In genomic region chr1:207801819-207802218, GRCh38 we compare ENCODE assay signal across 27 cellular contexts. TPM values are rescaled to one million over a fixed set of nuclear protein-coding genes. Genes with fewer than 3 reads are reported as not detected.
DNase-seq lines count a peak whose midpoint lies in the region; ATAC-seq and TF ChIP-seq lines count a peak whose summit lies in the region.
"Had no signal": no experiment of that assay in that cellular context is flagged by ENCODE, and none has a peak within 500 bp of the region (broad histone marks: within the 10 kb centered on the region; RNA-seq: fewer than 3 reads in every experiment).

No MANE protein-coding gene starts in this region.

- H3K27ac ChIP-seq in CD4-positive, alpha-beta memory T cell (ENCODE audit: low read depth, low read length): no peak overlapping the region
- H3K27ac ChIP-seq in neutrophil (peak overlapping the region; percentile 38), MM.1S (ENCODE audit: low read length) (no peak overlapping the region)
- H3K27ac ChIP-seq: neural progenitor cell, PC-9, right atrium auricular region, vagina had no signal

- H3K4me1 ChIP-seq in CD4-positive, alpha-beta memory T cell (ENCODE audit: insufficient read depth, low read length): peaks cover 36% of the 10 kb centered on the region
- H3K4me1 ChIP-seq in neutrophil (ENCODE audit: control insufficient read depth in 1 of 2, insufficient read depth in 1 of 2, low read depth in 1 of 2, low read length in 1 of 2) (peaks cover 10 to 13% of the 10 kb centered on the region in 2 experiments), MM.1S (ENCODE audit: low read length) (peaks cover 25% of the 10 kb centered on the region)
- H3K4me1 ChIP-seq: neural progenitor cell had no signal

- no peaks in the 10 kb centered on the region for H3K9me3 Mint-ChIP-seq in activated CD4-positive, alpha-beta T cell treated with anti-CD3 and anti-CD28 coated beads, Interleukin-2, amount 10 ng/mL, durations not matched to agents 7 days and 5 days
- H3K9me3 Mint-ChIP-seq in CD4-positive, alpha-beta memory T cell: peaks cover 0 to 1% (median 0%) of the 10 kb centered on the region in 8 donors
- no peaks in the 10 kb centered on the region for H3K9me3 Mint-ChIP-seq in central memory CD8-positive, alpha-beta T cell
- H3K9me3 Mint-ChIP-seq: brain; H9; neural progenitor cell; stimulated activated naive CD8-positive, alpha-beta T cell treated with anti-CD3 and anti-CD28 coated beads, Interleukin-15, amount 100 ng/mL, for 72 hours had no signal

- DNase-seq in activated CD4-positive, alpha-beta T cell treated with anti-CD3 and anti-CD28 coated beads, Interleukin-2, amount 10 ng/mL, durations not matched to agents 7 days and 5 days: peak; percentile 2
- DNase-seq in activated CD4-positive, alpha-beta T cell treated with anti-CD3 and anti-CD28 coated beads, Interleukin-2, amount 50 U/mL, for 48 hours: no peak
- no peak for DNase-seq in CD4-positive, alpha-beta memory T cell
- DNase-seq in central memory CD8-positive, alpha-beta T cell (ENCODE audit: low spot score in 2 of 2): no peak
- DNase-seq in MM.1S (no peak), ACHN (no peak)
- DNase-seq: activated naive CD4-positive, alpha-beta T cell treated with Interleukin-2 at 50 U/mL for 16 hours; amniotic stem cell; cerebellar nuclear complex; DMS 273 treated with DMSO at 0.1 percent for 48 hours; dorsolateral prefrontal cortex; H9; mammary epithelial cell; NCI-H1436 treated with DMSO at 0.1 percent for 48 hours; NCI-H2081 treated with DMSO at 0.1 percent for 48 hours; NCI-H2227 treated with DMSO at 0.1 percent for 48 hours; NCI-H69; PC-9; SK-N-SH; stimulated activated CD4-positive, alpha-beta T cell treated with anti-CD3 and anti-CD28 coated beads, Interleukin-1b, Interleukin-23, amount 100 ng/mL, for 48 hours; stimulated activated naive CD8-positive, alpha-beta T cell treated with anti-CD3 and anti-CD28 coated beads, Interleukin-15, amount 100 ng/mL, for 72 hours had no signal

- no peak overlapping the region for H3K27ac Mint-ChIP-seq in activated CD4-positive, alpha-beta T cell treated with anti-CD3 and anti-CD28 coated beads, Interleukin-2, amount 10 ng/mL, durations not matched to agents 7 days and 5 days
- peak overlapping the region in 4 of 7 donors; percentile 29 to 64 (median 48) for H3K27ac Mint-ChIP-seq in CD4-positive, alpha-beta memory T cell
- peak overlapping the region; percentile 27 for H3K27ac Mint-ChIP-seq in central memory CD8-positive, alpha-beta T cell (ENCODE audit: low read depth)
- H3K27ac Mint-ChIP-seq: H9, neural progenitor cell had no signal

- ATAC-seq in central memory CD8-positive, alpha-beta T cell (replicated peaks; ENCODE audit: extremely low read depth, poor library complexity, severe bottlenecking): no peak
- no peak for ATAC-seq in SK-N-SH treated with all-trans-retinoic acid at 6 μM for 48 hours
- ATAC-seq: stimulated activated naive CD8-positive, alpha-beta T cell treated with anti-CD3 and anti-CD28 coated beads, Interleukin-15, amount 100 ng/mL, for 72 hours had no signal

- no peaks in the 10 kb centered on the region for H3K27me3 ChIP-seq in CD4-positive, alpha-beta memory T cell (ENCODE audit: insufficient read depth, low read length)
- H3K27me3 ChIP-seq in neutrophil: no peaks in the 10 kb centered on the region
- no peaks in the 10 kb centered on the region for H3K27me3 ChIP-seq in MM.1S (replicated peaks; ENCODE audit: insufficient read depth, low read length)
- H3K27me3 ChIP-seq: dorsolateral prefrontal cortex, neural progenitor cell, right atrium auricular region, vagina had no signal

- H3K36me3 ChIP-seq in CD4-positive, alpha-beta memory T cell (ENCODE audit: insufficient read depth, low read length): peaks cover 41% of the 10 kb centered on the region
- H3K36me3 ChIP-seq in neutrophil: peaks cover 76% of the 10 kb centered on the region
- 0 out of 2 replicates have a peak, but pooled peaks cover 11% of the 10 kb centered on the region for H3K36me3 ChIP-seq in MM.1S (replicated peaks; ENCODE audit: insufficient read depth, low read length)
- H3K36me3 ChIP-seq: neural progenitor cell had no signal

- no peak overlapping the region for H3K4me3 Mint-ChIP-seq in activated CD4-positive, alpha-beta T cell treated with anti-CD3 and anti-CD28 coated beads, Interleukin-2, amount 10 ng/mL, durations not matched to agents 7 days and 5 days
- H3K4me3 Mint-ChIP-seq in CD4-positive, alpha-beta memory T cell: no peak overlapping the region
- no peak overlapping the region for H3K4me3 Mint-ChIP-seq in central memory CD8-positive, alpha-beta T cell
- H3K4me3 Mint-ChIP-seq: brain; H9; neural progenitor cell; stimulated activated naive CD8-positive, alpha-beta T cell treated with anti-CD3 and anti-CD28 coated beads, Interleukin-15, amount 100 ng/mL, for 72 hours had no signal

- peaks cover 32% of the 10 kb centered on the region for H3F3A ChIP-seq in MM.1S (ENCODE audit: insufficient read depth, low read length)

- TF ChIP-seq CTCF in neutrophil (IDR thresholded peaks at IDR 0.05): no peak
- no peak for TF ChIP-seq CTCF in MM.1S (IDR thresholded peaks at IDR 0.05; ENCODE audit: low read length)

- POLR2A ChIA-PET in activated CD4-positive, alpha-beta T cell treated with anti-CD3 and anti-CD28 coated beads, Interleukin-2, amount 10 ng/mL, durations not matched to agents 7 days and 5 days (lab: Charles Lee): no interaction called here
- POLR2A ChIA-PET in CD4-positive, alpha-beta memory T cell (lab: Charles Lee; ENCODE audit: partially characterized antibody): no interaction called here

- no peak overlapping the region for H3K9ac ChIP-seq in MM.1S (ENCODE audit: low read length)
- H3K9ac ChIP-seq: neural progenitor cell, SK-N-SH had no signal

- peaks cover 47% of the 10 kb centered on the region for H3K4me1 Mint-ChIP-seq in activated CD4-positive, alpha-beta T cell treated with anti-CD3 and anti-CD28 coated beads, Interleukin-2, amount 10 ng/mL, durations not matched to agents 7 days and 5 days
- peaks cover 35 to 78% (median 48%) of the 10 kb centered on the region in 4 donors for H3K4me1 Mint-ChIP-seq in CD4-positive, alpha-beta memory T cell
- peaks cover 46% of the 10 kb centered on the region for H3K4me1 Mint-ChIP-seq in central memory CD8-positive, alpha-beta T cell

- peaks cover 19% of the 10 kb centered on the region for H3K79me2 ChIP-seq in MM.1S (ENCODE audit: low read length)

- CTCF ChIA-PET in activated CD4-positive, alpha-beta T cell treated with anti-CD3 and anti-CD28 coated beads, Interleukin-2, amount 10 ng/mL, durations not matched to agents 7 days and 5 days (lab: Charles Lee): no interaction called here
- CTCF ChIA-PET in CD4-positive, alpha-beta memory T cell (lab: Charles Lee; ENCODE audit: partially characterized antibody): interaction anchor here (0.8 kb wide), 1 partner anchor 10 kb away, joined by 3 read pairs; no protein-coding TSS in a partner anchor

- no peak overlapping the region for H3K4me3 ChIP-seq in CD4-positive, alpha-beta memory T cell (ENCODE audit: low read length in 2 of 2)
- no peak overlapping the region for H3K4me3 ChIP-seq in neutrophil (ENCODE audit: low read depth in 1 of 2, low read length in 1 of 2)
- no peak overlapping the region for H3K4me3 ChIP-seq in MM.1S (ENCODE audit: low read length)
- H3K4me3 ChIP-seq: dorsolateral prefrontal cortex, neural progenitor cell, PC-9, right atrium auricular region, vagina had no signal

- H4K20me1 ChIP-seq in MM.1S (ENCODE audit: insufficient read depth, low read length): no peaks in the 10 kb centered on the region

- H3K4me2 ChIP-seq in MM.1S (ENCODE audit: low read depth, low read length): no peak overlapping the region
- H3K4me2 ChIP-seq: neural progenitor cell, PC-9, SK-N-SH had no signal

- in situ Hi-C loops in ACHN (cut with HindIII; ENCODE audit: low pct_ligation_motif_present, low pct_unique_long_range_greater_than_20kb, low sequenced_read_pairs): no loop called here

- no peaks in the 10 kb centered on the region for H3K9me2 ChIP-seq in MM.1S (replicated peaks; ENCODE audit: insufficient read depth, low read length)
- H3K9me2 ChIP-seq: SK-N-SH had no signal

- H3K27me3 Mint-ChIP-seq in activated CD4-positive, alpha-beta T cell treated with anti-CD3 and anti-CD28 coated beads, Interleukin-2, amount 10 ng/mL, durations not matched to agents 7 days and 5 days: no peaks in the 10 kb centered on the region
- no peaks in the 10 kb centered on the region for H3K27me3 Mint-ChIP-seq in CD4-positive, alpha-beta memory T cell
- no peaks in the 10 kb centered on the region for H3K27me3 Mint-ChIP-seq in central memory CD8-positive, alpha-beta T cell
- H3K27me3 Mint-ChIP-seq: brain; stimulated activated naive CD8-positive, alpha-beta T cell treated with anti-CD3 and anti-CD28 coated beads, Interleukin-15, amount 100 ng/mL, for 72 hours had no signal

- no peak overlapping the region for H2AFZ ChIP-seq in MM.1S (ENCODE audit: low read length)
- H2AFZ ChIP-seq: neural progenitor cell, PC-9 had no signal

- intact Hi-C loops in CD4-positive, alpha-beta memory T cell (cut with micrococcal nuclease): no loop called here

- no peaks in the 10 kb centered on the region for H3K9me3 ChIP-seq in CD4-positive, alpha-beta memory T cell (ENCODE audit: control insufficient read depth in 1 of 2, low read length in 2 of 2)
- no peaks in the 10 kb centered on the region for H3K9me3 ChIP-seq in neutrophil
- no peaks in the 10 kb centered on the region for H3K9me3 ChIP-seq in MM.1S (replicated peaks; ENCODE audit: insufficient read depth, low read length)
- H3K9me3 ChIP-seq: right atrium auricular region, SK-N-SH, vagina had no signal

- H3K36me3 Mint-ChIP-seq in activated CD4-positive, alpha-beta T cell treated with anti-CD3 and anti-CD28 coated beads, Interleukin-2, amount 10 ng/mL, durations not matched to agents 7 days and 5 days (ENCODE audit: low read depth): peaks cover 46% of the 10 kb centered on the region
- H3K36me3 Mint-ChIP-seq in CD4-positive, alpha-beta memory T cell: peaks cover 33 to 62% of the 10 kb centered on the region in 2 donors
- peaks cover 30% of the 10 kb centered on the region for H3K36me3 Mint-ChIP-seq in central memory CD8-positive, alpha-beta T cell (ENCODE audit: insufficient read depth)

TF ChIP-seq in SK-N-SH treated with all-trans-retinoic acid at 6 μM for 48 hours, 23 proteins besides CTCF, POLR2A, EP300 and RAD21 (continues in another document):
- TF ChIP-seq TOX (CRISPR knock-in tag; IDR thresholded peaks at IDR 0.05; ENCODE audit: borderline replicate concordance) (no peak), PPARA (CRISPR knock-in tag; IDR thresholded peaks at IDR 0.05; ENCODE audit: borderline replicate concordance) (no peak)

RNA-seq across cellular contexts. Expression of gene CD46, which starts 50.0 kb away (rescaled TPM):
- 100 to 1,000 TPM; 112 to 115 TPM for total RNA-seq in activated CD4-positive, alpha-beta T cell treated with anti-CD3 and anti-CD28 coated beads, Interleukin-2, amount 10 ng/mL, durations not matched to agents 7 days and 5 days
- total RNA-seq in CD4-positive, alpha-beta memory T cell: 100 to 1,000 TPM; 217 to 234 TPM
- 100 to 1,000 TPM; 171 to 176 TPM for polyA plus RNA-seq in CD4-positive, alpha-beta memory T cell
